1 cellular context compared by ENCODE assay signal in genomic region chr10:88883443-88883799, GRCh38.
TF ChIP-seq lines count a peak whose summit lies in the region.

No MANE protein-coding gene starts in this region.

TF ChIP-seq in HCT116, 20 proteins besides CTCF, POLR2A, EP300 and RAD21 (continued from another document):
- TF ChIP-seq REST (IDR thresholded peaks at IDR 0.05; ENCODE audit: low read depth) (no peak), POLR2AphosphoS5 (IDR thresholded peaks at IDR 0.05; ENCODE audit: low read depth, low read length) (no peak), JUND (IDR thresholded peaks at IDR 0.05) (no peak), ZBTB33 (IDR thresholded peaks at IDR 0.05; ENCODE audit: extremely low read depth, insufficient replicate concordance, low read length) (no peak), EZH2phosphoT487 (IDR thresholded peaks at IDR 0.05; ENCODE audit: borderline replicate concordance) (no peak), EGR1 (IDR thresholded peaks at IDR 0.05; ENCODE audit: low read depth) (no peak), TCF7L2 (IDR thresholded peaks at IDR 0.05; ENCODE audit: borderline replicate concordance, extremely low read depth, insufficient read depth, insufficient read length) (no peak), EZH2 (IDR thresholded peaks at IDR 0.05) (no peak)
